Comparison of ENCODE assay signal across 25 cellular contexts in genomic region chr6:412146-412886, GRCh38. TPM values are rescaled to one million over a fixed set of nuclear protein-coding genes. Genes with fewer than 3 reads are reported as not detected.
A peak's percentile ranks its signal among the peaks of the same experiment; 100 is the strongest.
DNase-seq lines count a peak whose midpoint lies in the region; ATAC-seq and TF ChIP-seq lines count a peak whose summit lies in the region.
"Had no signal": no experiment of that assay in that cellular context is flagged by ENCODE, and none has a peak within 500 bp of the region (broad histone marks: within the 10 kb centered on the region; RNA-seq: fewer than 3 reads in every experiment).

No MANE protein-coding gene starts in this region.

- no peak for DNase-seq in activated naive CD4-positive, alpha-beta T cell treated with anti-CD3 and anti-CD28 coated beads for 36 hours
- no peak for DNase-seq in activated naive CD4-positive, alpha-beta T cell treated with Interleukin-2 at 50 U/mL for 16 hours
- DNase-seq in activated T-helper 2 cell treated with anti-CD3 and anti-CD28 coated beads, Interferon-gamma antibody, Interleukin-2, Interleukin-4, amounts not matched to agents 10 μg/mL and 5 μg/mL and 100 μg/mL, durations not matched to agents 14 hours and 24 hours and 36 hours (ENCODE audit: low spot score) = no peak
- no peak for DNase-seq in stimulated activated naive B cell treated with anti-CD40 and anti-IgM and Interleukin-4, amounts not matched to agents 10 μg/mL and 1 μg/mL and 100 μg/mL, for 72 hours
- DNase-seq: activated naive CD8-positive, alpha-beta T cell treated with anti-CD3 and anti-CD28 coated beads, Interleukin-2, amount 10 ng/mL, durations not matched to agents 7 days and 5 days; foreskin fibroblast; heart left ventricle; KG1; NCI-H1417 treated with DMSO at 0.1 percent for 48 hours; NCI-H2081; NCI-H345; NCI-H748 treated with DMSO at 0.1 percent for 48 hours; stimulated activated CD4-positive, alpha-beta T cell treated with anti-CD3 and anti-CD28 coated beads, Interleukin-2, amount 100 ng/mL, for 24 hours; T-helper 17 cell had no signal

- no peak overlapping the region for H3K9ac ChIP-seq in KMS-11
- H3K9ac ChIP-seq: BLaER1 treated with 17β-estradiol and CSF1 and Interleukin-3, amounts not matched to agents 10 nM and 100 nM; neural progenitor cell; parathyroid adenoma had no signal

- H3K36me3 ChIP-seq in KMS-11 (ENCODE audit: insufficient read depth) = peaks cover 10% of the 10 kb centered on the region; the same call in 1 of the 2 replicates
- H3K36me3 ChIP-seq: heart left ventricle, neural progenitor cell, upper lobe of left lung had no signal

- no peak overlapping the region for H3K4me3 ChIP-seq in KMS-11 (IDR thresholded peaks at IDR 0.05; ENCODE audit: insufficient read depth, low read depth, low read length)
- H3K4me3 ChIP-seq: BLaER1 treated with 17β-estradiol and CSF1 and Interleukin-3, amounts not matched to agents 10 nM and 100 nM; coronary artery; heart left ventricle; lung; neural progenitor cell had no signal

- H3K27me3 ChIP-seq in KMS-11 (ENCODE audit: insufficient read depth, low read depth) = no peaks in the 10 kb centered on the region
- H3K27me3 ChIP-seq: BLaER1 treated with 17β-estradiol and CSF1 and Interleukin-3, amounts not matched to agents 10 nM and 100 nM; neural progenitor cell; upper lobe of left lung had no signal

- H4K20me1 ChIP-seq in KMS-11 (ENCODE audit: insufficient read depth) = 0 out of 2 replicates have a peak, but pooled peaks cover 10% of the 10 kb centered on the region

- CTCF ChIA-PET in activated naive CD4-positive, alpha-beta T cell treated with anti-CD3 and anti-CD28 coated beads for 36 hours (lab: Charles Lee) = interaction anchor here (0.6 to 1.1 kb wide), 5 partner anchors 13 to 144 kb away, joined by 3 to 4 read pairs (median 3); no protein-coding TSS in a partner anchor

- peaks cover 61% of the 10 kb centered on the region for H3K36me3 Mint-ChIP-seq in activated naive CD4-positive, alpha-beta T cell treated with anti-CD3 and anti-CD28 coated beads for 36 hours (ENCODE audit: low read depth)
- H3K36me3 Mint-ChIP-seq in activated T-helper 2 cell treated with anti-CD3 and anti-CD28 coated beads, Interferon-gamma antibody, Interleukin-2, Interleukin-4, amounts not matched to agents 10 μg/mL and 5 μg/mL and 100 μg/mL, durations not matched to agents 14 hours and 24 hours and 36 hours (ENCODE audit: low read depth) = peaks cover 95% of the 10 kb centered on the region
- peaks cover 59 to 90% of the 10 kb centered on the region in 2 donors for H3K36me3 Mint-ChIP-seq in stimulated activated naive B cell treated with anti-CD40 and anti-IgM and Interleukin-4, amounts not matched to agents 10 μg/mL and 1 μg/mL and 100 μg/mL, for 72 hours
- H3K36me3 Mint-ChIP-seq: neural progenitor cell had no signal

- H3K4me2 ChIP-seq in KMS-11 = no peak overlapping the region
- H3K4me2 ChIP-seq: BLaER1 treated with 17β-estradiol and CSF1 and Interleukin-3, amounts not matched to agents 10 nM and 100 nM; neural progenitor cell had no signal

- H3K27ac ChIP-seq in KMS-11 = peak overlapping the region; percentile 32; the same call in 1 of the 2 replicates
- H3K27ac ChIP-seq: BLaER1 treated with 17β-estradiol and CSF1 and Interleukin-3, amounts not matched to agents 10 nM and 100 nM; coronary artery; heart left ventricle; neural progenitor cell; parathyroid adenoma had no signal

- no peaks in the 10 kb centered on the region for H3K27me3 Mint-ChIP-seq in activated naive CD4-positive, alpha-beta T cell treated with anti-CD3 and anti-CD28 coated beads for 36 hours (ENCODE audit: low read depth)
- no peaks in the 10 kb centered on the region for H3K27me3 Mint-ChIP-seq in activated T-helper 2 cell treated with anti-CD3 and anti-CD28 coated beads, Interferon-gamma antibody, Interleukin-2, Interleukin-4, amounts not matched to agents 10 μg/mL and 5 μg/mL and 100 μg/mL, durations not matched to agents 14 hours and 24 hours and 36 hours (ENCODE audit: low read depth)
- no peaks in the 10 kb centered on the region for H3K27me3 Mint-ChIP-seq in stimulated activated naive B cell treated with anti-CD40 and anti-IgM and Interleukin-4, amounts not matched to agents 10 μg/mL and 1 μg/mL and 100 μg/mL, for 72 hours
- H3K27me3 Mint-ChIP-seq: activated naive CD8-positive, alpha-beta T cell treated with anti-CD3 and anti-CD28 coated beads, Interleukin-2, amount 10 ng/mL, durations not matched to agents 7 days and 5 days; T-helper 17 cell had no signal

- peaks cover 53% of the 10 kb centered on the region for H3K4me1 Mint-ChIP-seq in activated naive CD4-positive, alpha-beta T cell treated with anti-CD3 and anti-CD28 coated beads for 36 hours (ENCODE audit: low read depth)
- peaks cover 52% of the 10 kb centered on the region for H3K4me1 Mint-ChIP-seq in activated T-helper 2 cell treated with anti-CD3 and anti-CD28 coated beads, Interferon-gamma antibody, Interleukin-2, Interleukin-4, amounts not matched to agents 10 μg/mL and 5 μg/mL and 100 μg/mL, durations not matched to agents 14 hours and 24 hours and 36 hours (ENCODE audit: low read depth)
- peaks cover 29 to 33% of the 10 kb centered on the region in 2 donors for H3K4me1 Mint-ChIP-seq in stimulated activated naive B cell treated with anti-CD40 and anti-IgM and Interleukin-4, amounts not matched to agents 10 μg/mL and 1 μg/mL and 100 μg/mL, for 72 hours

- peak overlapping the region; percentile 83 for H3K27ac Mint-ChIP-seq in activated naive CD4-positive, alpha-beta T cell treated with anti-CD3 and anti-CD28 coated beads for 36 hours
- H3K27ac Mint-ChIP-seq in activated T-helper 2 cell treated with anti-CD3 and anti-CD28 coated beads, Interferon-gamma antibody, Interleukin-2, Interleukin-4, amounts not matched to agents 10 μg/mL and 5 μg/mL and 100 μg/mL, durations not matched to agents 14 hours and 24 hours and 36 hours = peak overlapping the region; percentile 73
- H3K27ac Mint-ChIP-seq in stimulated activated naive B cell treated with anti-CD40 and anti-IgM and Interleukin-4, amounts not matched to agents 10 μg/mL and 1 μg/mL and 100 μg/mL, for 72 hours = peak overlapping the region; percentile 82
- H3K27ac Mint-ChIP-seq: neural progenitor cell, T-helper 17 cell had no signal

- H3K4me3 Mint-ChIP-seq in activated naive CD4-positive, alpha-beta T cell treated with anti-CD3 and anti-CD28 coated beads for 36 hours = no peak overlapping the region
- H3K4me3 Mint-ChIP-seq in activated T-helper 2 cell treated with anti-CD3 and anti-CD28 coated beads, Interferon-gamma antibody, Interleukin-2, Interleukin-4, amounts not matched to agents 10 μg/mL and 5 μg/mL and 100 μg/mL, durations not matched to agents 14 hours and 24 hours and 36 hours (ENCODE audit: low read depth) = no peak overlapping the region
- H3K4me3 Mint-ChIP-seq in stimulated activated naive B cell treated with anti-CD40 and anti-IgM and Interleukin-4, amounts not matched to agents 10 μg/mL and 1 μg/mL and 100 μg/mL, for 72 hours = no peak overlapping the region
- H3K4me3 Mint-ChIP-seq: activated naive CD8-positive, alpha-beta T cell treated with anti-CD3 and anti-CD28 coated beads, Interleukin-2, amount 10 ng/mL, durations not matched to agents 7 days and 5 days; neural progenitor cell had no signal

- no peaks in the 10 kb centered on the region for H3K79me2 ChIP-seq in KMS-11 (ENCODE audit: insufficient read depth, low read depth)
- H3K79me2 ChIP-seq: parathyroid adenoma had no signal

- ATAC-seq in stimulated activated naive B cell treated with anti-CD40 and anti-IgM and Interleukin-4, amounts not matched to agents 10 μg/mL and 1 μg/mL and 100 μg/mL, for 72 hours (replicated peaks) = peak; percentile 3 to 20
- ATAC-seq in HG02970 (IDR thresholded peaks at IDR 0.05; ENCODE audit: low FRiP score, unreplicated experiment) = no peak
- no peak for ATAC-seq in HG02973 (IDR thresholded peaks at IDR 0.05; ENCODE audit: unreplicated experiment)
- ATAC-seq: esophagus mucosa, heart left ventricle, right cardiac atrium, T-helper 17 cell had no signal

- intact Hi-C loops in activated naive CD4-positive, alpha-beta T cell treated with anti-CD3 and anti-CD28 coated beads for 36 hours (cut with micrococcal nuclease) = no loop called here
- intact Hi-C loops in activated T-helper 2 cell treated with anti-CD3 and anti-CD28 coated beads, Interferon-gamma antibody, Interleukin-2, Interleukin-4, amounts not matched to agents 10 μg/mL and 5 μg/mL and 100 μg/mL, durations not matched to agents 14 hours and 24 hours and 36 hours (cut with micrococcal nuclease) = no loop called here

- TF ChIP-seq CTCF in KMS-11 (conservative IDR thresholded peaks at IDR 0.05; ENCODE audit: low read depth, low read length) = no peak

- H3K9me3 Mint-ChIP-seq in activated naive CD4-positive, alpha-beta T cell treated with anti-CD3 and anti-CD28 coated beads for 36 hours = peaks cover 23% of the 10 kb centered on the region
- peaks cover 26% of the 10 kb centered on the region for H3K9me3 Mint-ChIP-seq in activated T-helper 2 cell treated with anti-CD3 and anti-CD28 coated beads, Interferon-gamma antibody, Interleukin-2, Interleukin-4, amounts not matched to agents 10 μg/mL and 5 μg/mL and 100 μg/mL, durations not matched to agents 14 hours and 24 hours and 36 hours
- peaks cover 13 to 16% of the 10 kb centered on the region in 2 donors for H3K9me3 Mint-ChIP-seq in stimulated activated naive B cell treated with anti-CD40 and anti-IgM and Interleukin-4, amounts not matched to agents 10 μg/mL and 1 μg/mL and 100 μg/mL, for 72 hours

- peaks cover 18% of the 10 kb centered on the region for H3K4me1 ChIP-seq in KMS-11 (ENCODE audit: low read depth, poor library complexity, severe bottlenecking)
- H3K4me1 ChIP-seq: neural progenitor cell, parathyroid adenoma had no signal

- no peak overlapping the region for H2AFZ ChIP-seq in KMS-11 (ENCODE audit: low read depth)
- H2AFZ ChIP-seq: neural progenitor cell, parathyroid adenoma had no signal

RNA-seq across cellular contexts. Expression of gene IRF4, which starts 20.8 kb away (rescaled TPM):
- 100 to 1,000 TPM; 500 to 504 TPM for total RNA-seq in activated naive CD4-positive, alpha-beta T cell treated with anti-CD3 and anti-CD28 coated beads for 36 hours
- 1,053 and 1,062 TPM in 2 replicates for total RNA-seq in activated T-helper 2 cell treated with anti-CD3 and anti-CD28 coated beads, Interferon-gamma antibody, Interleukin-2, Interleukin-4, amounts not matched to agents 10 μg/mL and 5 μg/mL and 100 μg/mL, durations not matched to agents 14 hours and 24 hours and 36 hours

Comparison
In these comparisons a context has a peak if more than half of its experiments do, and no peak if none do; other contexts are left out.
1. ATAC-seq: peak in stimulated activated naive B cell treated with anti-CD40 and anti-IgM and Interleukin-4, amounts not matched to agents 10 μg/mL and 1 μg/mL and 100 μg/mL, for 72 hours (2 of 2); none in HG02970 (single experiment) and HG02973 (single experiment).
2. Peak in every context shown above with its lines, with median percentiles within 50 percentile points of each other: H3K27ac Mint-ChIP-seq.